1 cellular context compared by ENCODE assay signal in the genomic region with DNA sequence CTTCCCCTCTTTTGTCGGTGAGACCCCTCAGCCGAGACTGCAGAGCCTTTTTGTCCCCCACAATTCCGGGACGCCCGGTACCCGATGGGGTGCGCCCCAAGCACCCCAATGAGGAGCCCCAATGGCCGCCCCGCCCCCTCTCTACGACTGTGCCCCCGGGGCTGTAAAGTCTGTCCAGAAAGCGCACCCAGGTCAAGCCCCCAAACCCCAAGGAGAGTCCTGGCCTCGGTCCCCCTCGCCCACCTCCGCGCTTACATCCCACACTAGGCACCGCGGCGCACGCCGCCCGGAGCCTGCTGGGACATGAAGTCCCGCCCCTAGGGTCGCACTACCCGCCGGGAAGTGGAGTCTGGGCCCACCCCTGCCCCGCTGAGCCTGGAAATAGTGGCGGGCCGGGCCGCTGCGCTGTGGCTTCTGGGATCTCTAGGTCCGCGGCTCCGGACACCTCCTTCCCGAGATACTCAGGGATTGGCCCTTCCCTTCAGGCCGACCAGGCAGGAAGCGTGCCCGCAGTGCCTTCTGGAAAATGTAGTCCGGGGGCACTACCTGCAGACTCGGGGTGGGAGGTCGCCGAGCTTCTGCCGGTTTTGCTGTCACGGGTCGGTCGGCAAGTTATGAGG.
TF ChIP-seq lines count a peak whose summit lies in the region.

A gene (minus strand): TSS at position 281 of the 620 bp plus-strand sequence. CDS start 442 bp downstream, outside the sequence.

TF ChIP-seq in HCT116, 20 proteins besides CTCF, POLR2A, EP300 and RAD21:
- TF ChIP-seq EGR1 (IDR thresholded peaks at IDR 0.05; ENCODE audit: low read depth) (no peak), EZH2phosphoT487 (IDR thresholded peaks at IDR 0.05; ENCODE audit: borderline replicate concordance) (no peak), SRF (IDR thresholded peaks at IDR 0.05; ENCODE audit: low read depth) (no peak), ZNF274 (IDR thresholded peaks at IDR 0.05; ENCODE audit: low read depth, low read length) (no peak), SP1 (IDR thresholded peaks at IDR 0.05; ENCODE audit: low read depth) (peak; percentile 66), ZFX (IDR thresholded peaks at IDR 0.05) (peak; percentile 72), EZH2 (IDR thresholded peaks at IDR 0.05) (no peak), JUND (IDR thresholded peaks at IDR 0.05) (no peak), YY1 (IDR thresholded peaks at IDR 0.05; ENCODE audit: extremely low read depth, insufficient replicate concordance, low read depth, low read length) (peak; percentile 44), POLR2AphosphoS5 (IDR thresholded peaks at IDR 0.05; ENCODE audit: low read depth, low read length) (peak; percentile 89), SIN3A (IDR thresholded peaks at IDR 0.05; ENCODE audit: low read depth) (no peak)
- TF ChIP-seq, protein P1, sequence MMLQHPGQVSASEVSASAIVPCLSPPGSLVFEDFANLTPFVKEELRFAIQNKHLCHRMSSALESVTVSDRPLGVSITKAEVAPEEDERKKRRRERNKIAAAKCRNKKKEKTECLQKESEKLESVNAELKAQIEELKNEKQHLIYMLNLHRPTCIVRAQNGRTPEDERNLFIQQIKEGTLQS (IDR thresholded peaks at IDR 0.05): no peak
- TF ChIP-seq, protein P2, sequence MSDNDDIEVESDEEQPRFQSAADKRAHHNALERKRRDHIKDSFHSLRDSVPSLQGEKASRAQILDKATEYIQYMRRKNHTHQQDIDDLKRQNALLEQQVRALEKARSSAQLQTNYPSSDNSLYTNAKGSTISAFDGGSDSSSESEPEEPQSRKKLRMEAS (IDR thresholded peaks at IDR 0.05): peak; percentile 61; the same call in 1 of the 2 replicates
- TF ChIP-seq, protein P3, sequence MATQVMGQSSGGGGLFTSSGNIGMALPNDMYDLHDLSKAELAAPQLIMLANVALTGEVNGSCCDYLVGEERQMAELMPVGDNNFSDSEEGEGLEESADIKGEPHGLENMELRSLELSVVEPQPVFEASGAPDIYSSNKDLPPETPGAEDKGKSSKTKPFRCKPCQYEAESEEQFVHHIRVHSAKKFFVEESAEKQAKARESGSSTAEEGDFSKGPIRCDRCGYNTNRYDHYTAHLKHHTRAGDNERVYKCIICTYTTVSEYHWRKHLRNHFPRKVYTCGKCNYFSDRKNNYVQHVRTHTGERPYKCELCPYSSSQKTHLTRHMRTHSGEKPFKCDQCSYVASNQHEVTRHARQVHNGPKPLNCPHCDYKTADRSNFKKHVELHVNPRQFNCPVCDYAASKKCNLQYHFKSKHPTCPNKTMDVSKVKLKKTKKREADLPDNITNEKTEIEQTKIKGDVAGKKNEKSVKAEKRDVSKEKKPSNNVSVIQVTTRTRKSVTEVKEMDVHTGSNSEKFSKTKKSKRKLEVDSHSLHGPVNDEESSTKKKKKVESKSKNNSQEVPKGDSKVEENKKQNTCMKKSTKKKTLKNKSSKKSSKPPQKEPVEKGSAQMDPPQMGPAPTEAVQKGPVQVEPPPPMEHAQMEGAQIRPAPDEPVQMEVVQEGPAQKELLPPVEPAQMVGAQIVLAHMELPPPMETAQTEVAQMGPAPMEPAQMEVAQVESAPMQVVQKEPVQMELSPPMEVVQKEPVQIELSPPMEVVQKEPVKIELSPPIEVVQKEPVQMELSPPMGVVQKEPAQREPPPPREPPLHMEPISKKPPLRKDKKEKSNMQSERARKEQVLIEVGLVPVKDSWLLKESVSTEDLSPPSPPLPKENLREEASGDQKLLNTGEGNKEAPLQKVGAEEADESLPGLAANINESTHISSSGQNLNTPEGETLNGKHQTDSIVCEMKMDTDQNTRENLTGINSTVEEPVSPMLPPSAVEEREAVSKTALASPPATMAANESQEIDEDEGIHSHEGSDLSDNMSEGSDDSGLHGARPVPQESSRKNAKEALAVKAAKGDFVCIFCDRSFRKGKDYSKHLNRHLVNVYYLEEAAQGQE (IDR thresholded peaks at IDR 0.05; ENCODE audit: low read depth): no peak
